1 cellular context compared by ENCODE assay signal in genomic region chr11:75241906-75242644, GRCh38.
TF ChIP-seq lines count a peak whose summit lies in the region.

No MANE protein-coding gene starts in this region.

TF ChIP-seq in GM12878, 131 proteins besides CTCF, POLR2A, EP300 and RAD21 (continued from another document):
- TF ChIP-seq E2F4 (IDR thresholded peaks at IDR 0.05; ENCODE audit: low read depth, low read length) (no peak), HDGF (IDR thresholded peaks at IDR 0.05) (no peak)
